In genomic region chr11:69479591-69480271, GRCh38 we compare ENCODE assay signal across 22 cellular contexts. TPM values are rescaled to one million over a fixed set of nuclear protein-coding genes. Genes with fewer than 3 reads are reported as not detected.
DNase-seq lines count a peak whose midpoint lies in the region; ATAC-seq and TF ChIP-seq lines count a peak whose summit lies in the region.
"Had no signal": no experiment of that assay in that cellular context is flagged by ENCODE, and none has a peak within 500 bp of the region (broad histone marks: within the 10 kb centered on the region; RNA-seq: fewer than 3 reads in every experiment).

No MANE protein-coding gene starts in this region.

- H3K4me3 Mint-ChIP-seq in progenitor cell of endocrine pancreas (ENCODE audit: low read depth) (no peak overlapping the region), GM23338 (no peak overlapping the region)
- H3K4me3 Mint-ChIP-seq in activated CD4-positive, alpha-beta T cell treated with anti-CD3 and anti-CD28 coated beads for 36 hours, result no peak overlapping the region
- H3K4me3 Mint-ChIP-seq: activated naive CD4-positive, alpha-beta T cell treated with anti-CD3 and anti-CD28 coated beads, Interleukin-2, amount 10 ng/mL, durations not matched to agents 7 days and 5 days had no signal

- DNase-seq in Caki2 (ENCODE audit: low read depth) (peak; percentile 22), RWPE2 (ENCODE audit: low spot score) (no peak), right cardiac atrium (peak in 2 of 3 donors; percentile 60 to 73), progenitor cell of endocrine pancreas (ENCODE audit: low spot score, unreplicated experiment) (no peak), coronary artery (ENCODE audit: low spot score) (no peak), adrenal gland (no peak), GM23338 (ENCODE audit: low spot score) (no peak)
- no peak for DNase-seq in activated CD4-positive, alpha-beta T cell treated with anti-CD3 and anti-CD28 coated beads for 36 hours
- DNase-seq: activated CD4-positive, alpha-beta T cell treated with anti-CD3 and anti-CD28 coated beads for 4 hours; activated naive CD4-positive, alpha-beta T cell treated with anti-CD3 and anti-CD28 coated beads, Interleukin-2, amount 10 ng/mL, durations not matched to agents 7 days and 5 days; mammary epithelial cell; MV-4-11; NCI-H774; SHP77; stimulated activated CD4-positive, alpha-beta T cell treated with anti-CD3 and anti-CD28 coated beads, Interleukin-12 subunit alpha, Interleukin-12 subunit beta, amount 100 ng/mL, for 4 hours; stimulated activated naive CD8-positive, alpha-beta T cell treated with anti-CD3 and anti-CD28 coated beads, Interleukin-15, Interleukin-2, amounts not matched to agents 100 U/mL and 50 U/mL, for 24 hours; T-helper 9 cell had no signal

- no peaks in the 10 kb centered on the region for H3K9me3 Mint-ChIP-seq in progenitor cell of endocrine pancreas (ENCODE audit: low read depth)
- H3K9me3 Mint-ChIP-seq in GM23338, result no peaks in the 10 kb centered on the region
- no peaks in the 10 kb centered on the region for H3K9me3 Mint-ChIP-seq in activated CD4-positive, alpha-beta T cell treated with anti-CD3 and anti-CD28 coated beads for 36 hours (ENCODE audit: low read depth)
- H3K9me3 Mint-ChIP-seq: activated naive CD4-positive, alpha-beta T cell treated with anti-CD3 and anti-CD28 coated beads, Interleukin-2, amount 10 ng/mL, durations not matched to agents 7 days and 5 days had no signal

- ATAC-seq in RWPE2 (ENCODE audit: low read depth) (peak; percentile 82), right cardiac atrium (peak; percentile 38 to 69), GM23338 (no peak)
- no peak for ATAC-seq in activated CD4-positive, alpha-beta T cell treated with anti-CD3 and anti-CD28 coated beads for 36 hours
- ATAC-seq: GM12878; stimulated activated naive CD8-positive, alpha-beta T cell treated with anti-CD3 and anti-CD28 coated beads, Interleukin-15, Interleukin-2, amounts not matched to agents 100 U/mL and 50 U/mL, for 24 hours had no signal

- H3K9me2 ChIP-seq in GM23338 (ENCODE audit: insufficient read depth), result no peaks in the 10 kb centered on the region

- H3K4me3 ChIP-seq in RWPE2 (ENCODE audit: severe bottlenecking), result no peak overlapping the region
- H3K4me3 ChIP-seq in right cardiac atrium (ENCODE audit: low read length), result no peak overlapping the region
- H3K4me3 ChIP-seq in coronary artery, result no peak overlapping the region
- H3K4me3 ChIP-seq in adrenal gland, result no peak overlapping the region
- H3K4me3 ChIP-seq in GM23338, result no peak overlapping the region
- H3K4me3 ChIP-seq: GM12878, vagina had no signal

- H3K79me2 ChIP-seq in GM23338 (replicated peaks; ENCODE audit: insufficient read depth), result no peaks in the 10 kb centered on the region

- H2AFZ ChIP-seq in GM23338, result no peak overlapping the region

- TF ChIP-seq CTCF in RWPE2 (IDR thresholded peaks at IDR 0.05; ENCODE audit: poor library complexity, severe bottlenecking), result no peak
- TF ChIP-seq CTCF in progenitor cell of endocrine pancreas (IDR thresholded peaks at IDR 0.05; ENCODE audit: unreplicated experiment), result no peak
- no peak for TF ChIP-seq CTCF in coronary artery (IDR thresholded peaks at IDR 0.05)
- no peak for TF ChIP-seq CTCF in adrenal gland (IDR thresholded peaks at IDR 0.05)
- TF ChIP-seq CTCF in GM23338 (conservative IDR thresholded peaks at IDR 0.05; ENCODE audit: low read depth in 2 of 2), result no peak

- no peaks in the 10 kb centered on the region for H3K36me3 ChIP-seq in RWPE2 (ENCODE audit: low read depth)
- H3K36me3 ChIP-seq in adrenal gland (replicated peaks in 1 of 2), result no peaks in the 10 kb centered on the region
- H3K36me3 ChIP-seq in GM23338 (ENCODE audit: insufficient read depth), result no peaks in the 10 kb centered on the region
- H3K36me3 ChIP-seq: brain microvascular endothelial cell, neutrophil, vagina had no signal

- no peaks in the 10 kb centered on the region for H4K20me1 ChIP-seq in GM23338 (replicated peaks; ENCODE audit: insufficient read depth)

- in situ Hi-C loops in Caki2 (cut with HindIII; ENCODE audit: low pct_unique_long_range_greater_than_20kb, low sequenced_read_pairs), result no loop called here

- H3K27ac Mint-ChIP-seq in progenitor cell of endocrine pancreas, result peak overlapping the region; percentile 71
- no peak overlapping the region for H3K27ac Mint-ChIP-seq in GM23338
- no peak overlapping the region for H3K27ac Mint-ChIP-seq in activated CD4-positive, alpha-beta T cell treated with anti-CD3 and anti-CD28 coated beads for 36 hours
- H3K27ac Mint-ChIP-seq: activated naive CD4-positive, alpha-beta T cell treated with anti-CD3 and anti-CD28 coated beads, Interleukin-2, amount 10 ng/mL, durations not matched to agents 7 days and 5 days had no signal

- H3K9me3 ChIP-seq in RWPE2 (ENCODE audit: severe bottlenecking) (no peaks in the 10 kb centered on the region), right cardiac atrium (ENCODE audit: control insufficient read depth, low read length) (no peaks in the 10 kb centered on the region), adrenal gland (replicated peaks in 1 of 3) (no peaks in the 10 kb centered on the region)
- H3K9me3 ChIP-seq: neutrophil, vagina had no signal

- H3K4me1 ChIP-seq in RWPE2 (ENCODE audit: insufficient read depth, poor library complexity, severe bottlenecking), result peaks cover 7% of the 10 kb centered on the region
- peaks cover 15% of the 10 kb centered on the region for H3K4me1 ChIP-seq in right cardiac atrium (ENCODE audit: control insufficient read depth, insufficient read depth, low read length)
- H3K4me1 ChIP-seq in adrenal gland (replicated peaks in 1 of 2), result no peaks in the 10 kb centered on the region
- peaks cover 19% of the 10 kb centered on the region for H3K4me1 ChIP-seq in GM23338 (ENCODE audit: insufficient read depth)

- TF ChIP-seq POLR2A in adrenal gland (IDR thresholded peaks at IDR 0.05), result no peak

- H3K27me3 ChIP-seq in RWPE2 (ENCODE audit: insufficient read depth, poor library complexity, severe bottlenecking), result no peaks in the 10 kb centered on the region
- no peaks in the 10 kb centered on the region for H3K27me3 ChIP-seq in right cardiac atrium (ENCODE audit: control insufficient read depth, insufficient read depth)
- H3K27me3 ChIP-seq in adrenal gland, result no peaks in the 10 kb centered on the region
- peaks cover 4% of the 10 kb centered on the region; the same call in 1 of the 2 replicates for H3K27me3 ChIP-seq in GM23338 (ENCODE audit: insufficient read depth)
- H3K27me3 ChIP-seq: brain microvascular endothelial cell, neutrophil, vagina had no signal

- WGBS in right cardiac atrium, result 52% methylated on average over 19 of the region's 19 CpGs
- 83 to 86% (median 84%) methylated on average over 13 to 19 of the region's 19 CpGs for WGBS in adrenal gland, 4 donors

- CTCF ChIA-PET in activated CD4-positive, alpha-beta T cell treated with anti-CD3 and anti-CD28 coated beads for 36 hours (lab: Charles Lee), result no interaction called here

- POLR2A ChIA-PET in activated CD4-positive, alpha-beta T cell treated with anti-CD3 and anti-CD28 coated beads for 36 hours (lab: Charles Lee), result no interaction called here

- intact Hi-C loops in right cardiac atrium (cut with DNase I), result no loop called here
- intact Hi-C loops in adrenal gland (cut with DNase I), result no loop called here
- intact Hi-C loops in activated CD4-positive, alpha-beta T cell treated with anti-CD3 and anti-CD28 coated beads for 36 hours (cut with DNase I, micrococcal nuclease), result no loop called here

- H3K4me2 ChIP-seq in GM23338, result no peak overlapping the region

- no peaks in the 10 kb centered on the region for H3F3A ChIP-seq in GM23338 (replicated peaks; ENCODE audit: low read depth)

- H3K27ac ChIP-seq in RWPE2 (ENCODE audit: poor library complexity, severe bottlenecking) (no peak overlapping the region), right cardiac atrium (ENCODE audit: low read length) (no peak overlapping the region), coronary artery (peak overlapping the region in 1 of 2 donors; percentile 72), adrenal gland (no peak overlapping the region), GM23338 (ENCODE audit: low read depth) (no peak overlapping the region)
- H3K27ac ChIP-seq: brain microvascular endothelial cell, neutrophil, vagina had no signal

- H3K27me3 Mint-ChIP-seq in progenitor cell of endocrine pancreas, result no peaks in the 10 kb centered on the region
- peaks cover 11% of the 10 kb centered on the region for H3K27me3 Mint-ChIP-seq in GM23338 (ENCODE audit: insufficient read depth, low read depth, poor library complexity)
- H3K27me3 Mint-ChIP-seq in activated CD4-positive, alpha-beta T cell treated with anti-CD3 and anti-CD28 coated beads for 36 hours, result no peaks in the 10 kb centered on the region

- H3K36me3 Mint-ChIP-seq in progenitor cell of endocrine pancreas (ENCODE audit: insufficient read depth) (no peaks in the 10 kb centered on the region), GM23338 (ENCODE audit: low read depth) (no peaks in the 10 kb centered on the region)
- H3K36me3 Mint-ChIP-seq in activated CD4-positive, alpha-beta T cell treated with anti-CD3 and anti-CD28 coated beads for 36 hours (ENCODE audit: low read depth), result no peaks in the 10 kb centered on the region
- H3K36me3 Mint-ChIP-seq: activated naive CD4-positive, alpha-beta T cell treated with anti-CD3 and anti-CD28 coated beads, Interleukin-2, amount 10 ng/mL, durations not matched to agents 7 days and 5 days had no signal

- H3K4me1 Mint-ChIP-seq in progenitor cell of endocrine pancreas (ENCODE audit: low read depth) (peaks cover 22% of the 10 kb centered on the region), GM23338 (peaks cover 27% of the 10 kb centered on the region)
- H3K4me1 Mint-ChIP-seq in activated CD4-positive, alpha-beta T cell treated with anti-CD3 and anti-CD28 coated beads for 36 hours, result no peaks in the 10 kb centered on the region
- H3K4me1 Mint-ChIP-seq: activated naive CD4-positive, alpha-beta T cell treated with anti-CD3 and anti-CD28 coated beads, Interleukin-2, amount 10 ng/mL, durations not matched to agents 7 days and 5 days had no signal

TF ChIP-seq in GM23338, 12 proteins besides CTCF, POLR2A, EP300 and RAD21 (continues in another document):
- TF ChIP-seq EZH2phosphoT487 (IDR thresholded peaks at IDR 0.05; ENCODE audit: unreplicated experiment), result no peak
- TF ChIP-seq ZNF114 (CRISPR knock-in tag; IDR thresholded peaks at IDR 0.05), result no peak
- no peak for TF ChIP-seq EZH2 (IDR thresholded peaks at IDR 0.05; ENCODE audit: low read depth, unreplicated experiment)

RNA-seq across cellular contexts. Expression of gene LINC01488, which starts 1.7 kb away (rescaled TPM):
- not detected in 2 replicates for total RNA-seq in Caki2 (2014; rRNA removed; shearing (Covaris generic); ENCODE audit: low replicate concordance)
- total RNA-seq in right cardiac atrium (under 1 TPM in 2 of 4 donors, not detected in 2; 0.14 to 0.17 TPM), progenitor cell of endocrine pancreas (1.3 and 1.4 TPM in 2 replicates), adrenal gland (not detected)
- polyA plus RNA-seq in right cardiac atrium (0.16 TPM), adrenal gland (not detected), GM23338 (2016; fragmentation: Nextera tagmentation; extraction: Ambion mirVana) (not detected in 2 replicates)
- total RNA-seq in GM23338 (2014; rRNA removed; shearing (Covaris generic)), result not detected in 2 replicates
- total RNA-seq in activated CD4-positive, alpha-beta T cell treated with anti-CD3 and anti-CD28 coated beads for 36 hours, result not detected
- total RNA-seq: GM12878, mammary epithelial cell, vagina had no signal
- polyA plus RNA-seq: AG04450, GM12878, mammary epithelial cell had no signal

Comparison
In these comparisons a context has a peak if more than half of its experiments do, and no peak if none do; other contexts are left out.
1. DNase-seq: peak in Caki2 (single experiment) and right cardiac atrium (2 of 3); none in RWPE2 (single experiment), progenitor cell of endocrine pancreas (single experiment), coronary artery (single experiment), adrenal gland (0 of 7), GM23338 (single experiment) and activated CD4-positive, alpha-beta T cell treated with anti-CD3 and anti-CD28 coated beads for 36 hours (single experiment).
2. ATAC-seq: peak in RWPE2 (single experiment) and right cardiac atrium (2 of 2); none in GM23338 (single experiment) and activated CD4-positive, alpha-beta T cell treated with anti-CD3 and anti-CD28 coated beads for 36 hours (single experiment).